8 cellular contexts compared by ENCODE assay signal in genomic region chr5:139650689-139651501, GRCh38. TPM values are rescaled to one million over a fixed set of nuclear protein-coding genes. Genes with fewer than 3 reads are reported as not detected.
A peak's percentile ranks its signal among the peaks of the same experiment; 100 is the strongest.
DNase-seq lines count a peak whose midpoint lies in the region; ATAC-seq and TF ChIP-seq lines count a peak whose summit lies in the region.

No MANE protein-coding gene starts in this region.

- peaks cover 72% of the 10 kb centered on the region for H3K79me2 ChIP-seq in HCT116 (ENCODE audit: insufficient read depth, low read length)

- H3K9me3 Mint-ChIP-seq in activated CD8-positive, alpha-beta T cell treated with anti-CD3 and anti-CD28 coated beads, Interleukin-2, amount 10 ng/mL, durations not matched to agents 7 days and 5 days (ENCODE audit: insufficient read depth): no peaks in the 10 kb centered on the region
- H3K9me3 Mint-ChIP-seq in activated CD4-positive, alpha-beta T cell treated with anti-CD3 and anti-CD28 coated beads for 36 hours (ENCODE audit: low read depth): no peaks in the 10 kb centered on the region

- DNase-seq in HCT116 (ENCODE audit: low read depth, low spot score): no peak
- no peak for DNase-seq in activated CD8-positive, alpha-beta T cell treated with anti-CD3 and anti-CD28 coated beads, Interleukin-2, amount 10 ng/mL, durations not matched to agents 7 days and 5 days
- peak; percentile 62 to 77 for DNase-seq in heart right ventricle
- DNase-seq in posterior cingulate gyrus: peak in 7 of 10 donors; percentile 60 to 95 (median 78)
- no peak for DNase-seq in activated CD4-positive, CD25-positive, alpha-beta regulatory T cell (lab: John Stamatoyannopoulos, UW)
- no peak for DNase-seq in activated CD4-positive, alpha-beta T cell treated with anti-CD3 and anti-CD28 coated beads for 36 hours
- no peak for DNase-seq in stimulated activated naive CD4-positive, alpha-beta T cell treated with Interleukin-2 at 50 U/mL for 16 hours (lab: John Stamatoyannopoulos, UW)

- peaks cover 61 to 73% of the 10 kb centered on the region in 2 experiments for H3K4me1 ChIP-seq in HCT116 (ENCODE audit: control insufficient read depth in 1 of 2, insufficient read depth in 2 of 2, low read length in 2 of 2)
- peaks cover 33 to 83% (median 73%) of the 10 kb centered on the region in 9 donors for H3K4me1 ChIP-seq in heart right ventricle

- peak overlapping the region; percentile 84 for H3K4me2 ChIP-seq in HCT116 (ENCODE audit: low read length)

- intact Hi-C loops in HCT116 (cut with micrococcal nuclease): no loop called here
- intact Hi-C loops in heart right ventricle (cut with DNase I): loop anchor here in 6 of 10 donors (2.0 to 5.0 kb wide), 3 partner anchors 14 to 41 kb away; no protein-coding TSS in a partner anchor
- intact Hi-C loops in posterior cingulate gyrus (cut with DNase I): no loop called here
- intact Hi-C loops in activated CD4-positive, alpha-beta T cell treated with anti-CD3 and anti-CD28 coated beads for 36 hours (cut with DNase I, micrococcal nuclease): no loop called here

- H3K9ac ChIP-seq in HCT116 (ENCODE audit: low read length): peak overlapping the region; percentile 40

- H3K9me3 ChIP-seq in HCT116 (ENCODE audit: control insufficient read depth in 1 of 2, insufficient read depth in 1 of 2, low read depth in 1 of 2, low read length in 2 of 2) (no peaks in the 10 kb centered on the region), heart right ventricle (no peaks in the 10 kb centered on the region)

- peak overlapping the region; percentile 15 for H3K4me3 Mint-ChIP-seq in activated CD8-positive, alpha-beta T cell treated with anti-CD3 and anti-CD28 coated beads, Interleukin-2, amount 10 ng/mL, durations not matched to agents 7 days and 5 days
- H3K4me3 Mint-ChIP-seq in activated CD4-positive, alpha-beta T cell treated with anti-CD3 and anti-CD28 coated beads for 36 hours: no peak overlapping the region

- ATAC-seq in HCT116 (peak; percentile 7), heart right ventricle (peak in 6 of 8 donors; percentile 14 to 59 (median 48)), GM21447 (IDR thresholded peaks at IDR 0.05; ENCODE audit: unreplicated experiment) (no peak)
- no peak for ATAC-seq in activated CD8-positive, alpha-beta T cell treated with anti-CD3 and anti-CD28 coated beads, Interleukin-2, amount 10 ng/mL, durations not matched to agents 7 days and 5 days
- no peak for ATAC-seq in activated CD4-positive, alpha-beta T cell treated with anti-CD3 and anti-CD28 coated beads for 36 hours

- no peak for TF ChIP-seq POLR2A in HCT116 (IDR thresholded peaks at IDR 0.05; ENCODE audit: borderline replicate concordance, extremely low read depth, insufficient read depth, insufficient read length)

- 9 to 16% methylated on average over 24 to 25 of the region's 25 CpGs for WGBS in heart right ventricle, 2 donors

- H3K4me1 Mint-ChIP-seq in activated CD8-positive, alpha-beta T cell treated with anti-CD3 and anti-CD28 coated beads, Interleukin-2, amount 10 ng/mL, durations not matched to agents 7 days and 5 days (ENCODE audit: low read depth): peaks cover 61% of the 10 kb centered on the region
- H3K4me1 Mint-ChIP-seq in activated CD4-positive, alpha-beta T cell treated with anti-CD3 and anti-CD28 coated beads for 36 hours: peaks cover 35% of the 10 kb centered on the region

- no peaks in the 10 kb centered on the region for H3K36me3 Mint-ChIP-seq in activated CD8-positive, alpha-beta T cell treated with anti-CD3 and anti-CD28 coated beads, Interleukin-2, amount 10 ng/mL, durations not matched to agents 7 days and 5 days (ENCODE audit: low read depth)
- H3K36me3 Mint-ChIP-seq in activated CD4-positive, alpha-beta T cell treated with anti-CD3 and anti-CD28 coated beads for 36 hours (ENCODE audit: low read depth): no peaks in the 10 kb centered on the region

- H3K36me3 ChIP-seq in HCT116 (ENCODE audit: control insufficient read depth in 1 of 2, insufficient read depth in 2 of 2, low read length in 2 of 2) (no peaks in the 10 kb centered on the region), heart right ventricle (no peaks in the 10 kb centered on the region)

- peaks cover 52% of the 10 kb centered on the region for H3K27me3 Mint-ChIP-seq in activated CD8-positive, alpha-beta T cell treated with anti-CD3 and anti-CD28 coated beads, Interleukin-2, amount 10 ng/mL, durations not matched to agents 7 days and 5 days (ENCODE audit: low read depth)
- peaks cover 49% of the 10 kb centered on the region for H3K27me3 Mint-ChIP-seq in activated CD4-positive, alpha-beta T cell treated with anti-CD3 and anti-CD28 coated beads for 36 hours

- H3K27ac ChIP-seq in HCT116 (ENCODE audit: low read depth, low read length): peak overlapping the region; percentile 88
- peak overlapping the region; percentile 66 to 97 (median 92) for H3K27ac ChIP-seq in heart right ventricle

- BruUV-seq in HCT116 (replicated peaks; lab: Mats Ljungman, UMichigan): no TSS peak

- H3K27me3 ChIP-seq in HCT116 (ENCODE audit: insufficient read depth, low read length): no peaks in the 10 kb centered on the region
- H3K27me3 ChIP-seq in heart right ventricle: peaks cover 0 to 57% (median 0%) of the 10 kb centered on the region in 7 donors

- H3K4me3 ChIP-seq in HCT116 (replicated peaks in 1 of 2; ENCODE audit: low read depth in 1 of 2, low read length in 2 of 2) (peak overlapping the region; percentile 1 to 46; a peak in 3 of 4 replicates), heart right ventricle (peak overlapping the region; percentile 62 to 100 (median 96))

- H4K20me1 ChIP-seq in HCT116 (ENCODE audit: insufficient read depth): peaks cover 6% of the 10 kb centered on the region; the same call in 1 of the 2 replicates

- RAD21 ChIA-PET in HCT116 (lab: Charles Lee; ENCODE audit: low non-redundant PET in 1 of 2, low total read pairs in 2 of 2, uncharacterized antibody in 2 of 2, unreplicated experiment in 2 of 2): no interaction called here

- H3K9me2 ChIP-seq in HCT116 (ENCODE audit: insufficient read depth): no peaks in the 10 kb centered on the region

- POLR2A ChIA-PET in HCT116 (lab: Charles Lee): interaction anchor here (1.7 to 3.9 kb wide), 2 partner anchors 9 to 14 kb away, joined by 7 to 62 read pairs; no protein-coding TSS in a partner anchor
- POLR2A ChIA-PET in activated CD8-positive, alpha-beta T cell treated with anti-CD3 and anti-CD28 coated beads, Interleukin-2, amount 10 ng/mL, durations not matched to agents 7 days and 5 days (lab: Charles Lee): interaction anchor here (1.8 kb wide), 1 partner anchor 14 kb away, joined by 6 read pairs; no protein-coding TSS in a partner anchor
- POLR2A ChIA-PET in activated CD4-positive, alpha-beta T cell treated with anti-CD3 and anti-CD28 coated beads for 36 hours (lab: Charles Lee): no interaction called here

- H2AFZ ChIP-seq in HCT116 (ENCODE audit: low read depth, low read length, poor library complexity, severe bottlenecking): no peak overlapping the region

- TF ChIP-seq RAD21 in HCT116 (IDR thresholded peaks at IDR 0.05; ENCODE audit: low read depth): no peak

- no peak overlapping the region for H3K27ac Mint-ChIP-seq in activated CD8-positive, alpha-beta T cell treated with anti-CD3 and anti-CD28 coated beads, Interleukin-2, amount 10 ng/mL, durations not matched to agents 7 days and 5 days
- H3K27ac Mint-ChIP-seq in activated CD4-positive, alpha-beta T cell treated with anti-CD3 and anti-CD28 coated beads for 36 hours: no peak overlapping the region

- CTCF ChIA-PET in HCT116 (lab: Charles Lee): interaction anchor here (1.2 to 1.3 kb wide), 2 partner anchors 13 to 15 kb away, joined by 3 to 5 read pairs; no protein-coding TSS in a partner anchor
- CTCF ChIA-PET in activated CD8-positive, alpha-beta T cell treated with anti-CD3 and anti-CD28 coated beads, Interleukin-2, amount 10 ng/mL, durations not matched to agents 7 days and 5 days (lab: Charles Lee): interaction anchor here (0.7 to 8.8 kb wide), 6 partner anchors 16 to 229 kb away, joined by 3 to 100 read pairs (median 4); no protein-coding TSS in a partner anchor
- CTCF ChIA-PET in activated CD4-positive, alpha-beta T cell treated with anti-CD3 and anti-CD28 coated beads for 36 hours (lab: Charles Lee): interaction anchor here (0.7 to 1.6 kb wide), 5 partner anchors 9 to 250 kb away, joined by 3 to 7 read pairs (median 4); no protein-coding TSS in a partner anchor

- TF ChIP-seq CTCF in HCT116 (IDR thresholded peaks at IDR 0.05 in 2 of 3, conservative IDR thresholded peaks at IDR 0.05 in 1 of 3; ENCODE audit: borderline replicate concordance in 1 of 3, insufficient read depth in 1 of 3, low read depth in 2 of 3, low read length in 2 of 3) (no peak), heart right ventricle (IDR thresholded peaks at IDR 0.05) (peak in 1 of 9 donors; percentile 0)

TF ChIP-seq in HCT116, 20 proteins besides CTCF, POLR2A, EP300 and RAD21:
- TF ChIP-seq ELF1 (IDR thresholded peaks at IDR 0.05; ENCODE audit: borderline replicate concordance, low read depth) (no peak), SIN3A (IDR thresholded peaks at IDR 0.05; ENCODE audit: low read depth) (no peak), TCF7L2 (IDR thresholded peaks at IDR 0.05; ENCODE audit: borderline replicate concordance, extremely low read depth, insufficient read depth, insufficient read length) (no peak), ATF3 (IDR thresholded peaks at IDR 0.05) (no peak)

RNA-seq across cellular contexts. Expression of gene CXXC5, which starts 2.7 kb away (rescaled TPM):
- total RNA-seq in HCT116 (2021; ENCODE audit: unreplicated experiment) (43.1 TPM), heart right ventricle (10 to 100 TPM; 30.7 to 51.6 (median 37.9) TPM)
- polyA plus RNA-seq in HCT116 (2012): 34.4 and 46.2 TPM in 2 replicates
- 1 to 10 TPM; 1.2 to 2.0 TPM for total RNA-seq in activated CD8-positive, alpha-beta T cell treated with anti-CD3 and anti-CD28 coated beads, Interleukin-2, amount 10 ng/mL, durations not matched to agents 7 days and 5 days
- 10 to 100 TPM; 28.7 to 31.4 TPM for polyA plus RNA-seq in heart right ventricle
- 1 to 10 TPM in 1 of 2 experiments, under 1 TPM in 1; 0.82 to 1.1 TPM for total RNA-seq in activated CD4-positive, alpha-beta T cell treated with anti-CD3 and anti-CD28 coated beads for 36 hours

Comparison
In these comparisons a context has a peak if more than half of its experiments do, and no peak if none do; other contexts are left out.
1. ATAC-seq: peak in HCT116 (single experiment) and heart right ventricle (6 of 8); none in activated CD8-positive, alpha-beta T cell treated with anti-CD3 and anti-CD28 coated beads, Interleukin-2, amount 10 ng/mL, durations not matched to agents 7 days and 5 days (single experiment), GM21447 (single experiment) and activated CD4-positive, alpha-beta T cell treated with anti-CD3 and anti-CD28 coated beads for 36 hours (single experiment).
2. DNase-seq: peak in heart right ventricle (2 of 2) and posterior cingulate gyrus (7 of 10); none in HCT116 (single experiment), activated CD8-positive, alpha-beta T cell treated with anti-CD3 and anti-CD28 coated beads, Interleukin-2, amount 10 ng/mL, durations not matched to agents 7 days and 5 days (single experiment), activated CD4-positive, CD25-positive, alpha-beta regulatory T cell (0 of 4), activated CD4-positive, alpha-beta T cell treated with anti-CD3 and anti-CD28 coated beads for 36 hours (single experiment) and stimulated activated naive CD4-positive, alpha-beta T cell treated with Interleukin-2 at 50 U/mL for 16 hours (single experiment).
3. RNA of gene CXXC5, which starts 2.7 kb away (total RNA-seq): 43.1 TPM in HCT116 (single experiment) and 30.7 to 51.6 TPM in heart right ventricle; 1.2 to 2.0 TPM in activated CD8-positive, alpha-beta T cell treated with anti-CD3 and anti-CD28 coated beads, Interleukin-2, amount 10 ng/mL, durations not matched to agents 7 days and 5 days and 0.82 to 1.1 TPM in activated CD4-positive, alpha-beta T cell treated with anti-CD3 and anti-CD28 coated beads for 36 hours; every median in the first group is over 10 times any median in the second.
4. intact Hi-C loops: an anchor here in heart right ventricle (2.0 to 5.0 kb wide); none called in HCT116, posterior cingulate gyrus and activated CD4-positive, alpha-beta T cell treated with anti-CD3 and anti-CD28 coated beads for 36 hours.